ENCODE assay signal across 20 cellular contexts in genomic region chr13:77118134-77118533, GRCh38.
"Had no signal": no experiment of that assay in that cellular context is flagged by ENCODE, and none has a peak within 500 bp of the region (broad histone marks: within the 10 kb centered on the region; RNA-seq: fewer than 3 reads in every experiment).

No MANE protein-coding gene starts in this region.

- H3K27me3 Mint-ChIP-seq: effector memory CD8-positive, alpha-beta T cell; naive thymus-derived CD8-positive, alpha-beta T cell; stimulated activated naive CD8-positive, alpha-beta T cell treated with anti-CD3 and anti-CD28 coated beads, Interleukin-15, amount 100 ng/mL, for 72 hours had no signal

- H3K4me1 ChIP-seq: left lung, right lobe of liver, suprapubic skin, transverse colon, upper lobe of right lung, uterus had no signal

- H3K27me3 ChIP-seq: left lung, neutrophil, pancreas, right lobe of liver, suprapubic skin, transverse colon, upper lobe of right lung, uterus had no signal

- H3K4me3 Mint-ChIP-seq: effector memory CD8-positive, alpha-beta T cell; naive thymus-derived CD8-positive, alpha-beta T cell; stimulated activated naive CD8-positive, alpha-beta T cell treated with anti-CD3 and anti-CD28 coated beads, Interleukin-15, amount 100 ng/mL, for 72 hours had no signal

- H3K27ac Mint-ChIP-seq: naive thymus-derived CD8-positive, alpha-beta T cell had no signal

- H3K36me3 ChIP-seq: uterus had no signal

- H3K9me3 Mint-ChIP-seq: effector memory CD8-positive, alpha-beta T cell had no signal

- ATAC-seq: effector memory CD8-positive, alpha-beta T cell; left cardiac atrium; left lung; naive thymus-derived CD8-positive, alpha-beta T cell; pancreas; right lobe of liver; stimulated activated naive CD8-positive, alpha-beta T cell treated with anti-CD3 and anti-CD28 coated beads, Interleukin-15, amount 100 ng/mL, for 72 hours; upper lobe of right lung had no signal

- DNase-seq: cortex of kidney; effector memory CD8-positive, alpha-beta T cell; hypothalamus; left cardiac atrium; left lung; mesenchymal stem cell; naive thymus-derived CD8-positive, alpha-beta T cell; pancreas; right lobe of liver; small intestine; stimulated activated CD4-positive, alpha-beta T cell treated with anti-CD3 and anti-CD28 coated beads, Interleukin-15, amount 100 ng/mL, for 24 hours; stimulated activated CD4-positive, alpha-beta T cell treated with anti-CD3 and anti-CD28 coated beads, Interleukin-4, amount 100 ng/mL, for 1 hour; stimulated activated CD8-positive, alpha-beta memory T cell treated with anti-CD3 and anti-CD28 coated beads, Interleukin-4, amount 100 ng/mL, for 48 hours; stimulated activated naive CD4-positive, alpha-beta T cell; stimulated activated naive CD8-positive, alpha-beta T cell treated with anti-CD3 and anti-CD28 coated beads, Interleukin-15, amount 100 ng/mL, for 72 hours; transverse colon; upper lobe of right lung; uterus had no signal

- H3K4me3 ChIP-seq: left lung, pancreas, right lobe of liver, suprapubic skin, transverse colon, upper lobe of right lung, uterus had no signal

- H3K9me3 ChIP-seq: left lung, neutrophil, right lobe of liver, suprapubic skin, transverse colon, upper lobe of right lung, uterus had no signal

- H3K27ac ChIP-seq: left lung, neutrophil, pancreas, right lobe of liver, suprapubic skin, transverse colon, upper lobe of right lung, uterus had no signal

- H3K4me1 Mint-ChIP-seq: naive thymus-derived CD8-positive, alpha-beta T cell; stimulated activated naive CD8-positive, alpha-beta T cell treated with anti-CD3 and anti-CD28 coated beads, Interleukin-15, amount 100 ng/mL, for 72 hours had no signal
